Comparison of ENCODE assay signal across 1 cellular context in genomic region chr17:82751571-82752370, GRCh38.
TF ChIP-seq lines count a peak whose summit lies in the region.

Gene TBCD (plus strand): TSS chr17:82752065. CDS start chr17:82752194, 129 bp downstream.

TF ChIP-seq in K562, 482 proteins besides CTCF, POLR2A, EP300 and RAD21 (continued from another document and continues in another):
- TF ChIP-seq C11orf30 (IDR thresholded peaks at IDR 0.05; ENCODE audit: low read depth) (peak; percentile 56), HINFP (tag; conservative IDR thresholded peaks at IDR 0.05; ENCODE audit: low read depth) (no peak), MITF (IDR thresholded peaks at IDR 0.05) (peak; percentile 6; the same call in 1 of the 2 replicates), KAT8 (IDR thresholded peaks at IDR 0.05; ENCODE audit: low read depth) (no peak), ATF6 (CRISPR knock-in tag; IDR thresholded peaks at IDR 0.05) (no peak; the same call in 1 of the 2 replicates), MTA2 (IDR thresholded peaks at IDR 0.05; ENCODE audit: low read depth) (peak; percentile 68), NCOA1 (IDR thresholded peaks at IDR 0.05; ENCODE audit: low read depth) (no peak), STAT6 (CRISPR knock-in tag; IDR thresholded peaks at IDR 0.05) (0 out of 2 replicates have a peak, but pooled peaks have one; percentile 44), ZNF707 (CRISPR knock-in tag; conservative IDR thresholded peaks at IDR 0.05) (no peak), E2F4 (CRISPR knock-in tag; IDR thresholded peaks at IDR 0.05; ENCODE audit: low read depth) (peak; percentile 41; the same call in 1 of the 2 replicates), HNRNPH1 (optimal IDR thresholded peaks at IDR 0.05; ENCODE audit: low read depth, low read length) (no peak), ZNF165 (CRISPR knock-in tag; IDR thresholded peaks at IDR 0.05; ENCODE audit: borderline replicate concordance) (no peak), FOXK1 (CRISPR knock-in tag; IDR thresholded peaks at IDR 0.05; ENCODE audit: borderline replicate concordance) (no peak), BCOR (IDR thresholded peaks at IDR 0.05) (0 out of 2 replicates have a peak, but pooled peaks have one; percentile 12), RNF2 (IDR thresholded peaks at IDR 0.05) (0 out of 2 replicates have a peak, but pooled peaks have one; percentile 34), HDGF (IDR thresholded peaks at IDR 0.05) (no peak), KLF16 (IDR thresholded peaks at IDR 0.05) (peak; percentile 75), ZNF76 (CRISPR knock-in tag; IDR thresholded peaks at IDR 0.05; ENCODE audit: borderline replicate concordance) (0 out of 2 replicates have a peak, but pooled peaks have one; percentile 23), ZNF444 (CRISPR knock-in tag; IDR thresholded peaks at IDR 0.05) (no peak), ZNF586 (CRISPR knock-in tag; conservative IDR thresholded peaks at IDR 0.05) (no peak), SPI1 (IDR thresholded peaks at IDR 0.05; ENCODE audit: borderline replicate concordance, low read depth, low read length) (no peak), TARDBP (IDR thresholded peaks at IDR 0.05) (peak; percentile 96), ETV1 (tag; conservative IDR thresholded peaks at IDR 0.05; ENCODE audit: low read depth) (no peak), ZNF263 (CRISPR knock-in tag; IDR thresholded peaks at IDR 0.05; ENCODE audit: borderline replicate concordance) (peak; percentile 88), ARID4B (CRISPR knock-in tag; IDR thresholded peaks at IDR 0.05) (peak; percentile 75), STAG1 (CRISPR knock-in tag; IDR thresholded peaks at IDR 0.05; ENCODE audit: borderline replicate concordance) (no peak), CLOCK (CRISPR knock-in tag; IDR thresholded peaks at IDR 0.05; ENCODE audit: borderline replicate concordance) (no peak), HDAC3 (IDR thresholded peaks at IDR 0.05; ENCODE audit: borderline replicate concordance, partially characterized antibody) (no peak), NFE2 (IDR thresholded peaks at IDR 0.05; ENCODE audit: low read depth) (no peak), MLX (CRISPR knock-in tag; conservative IDR thresholded peaks at IDR 0.05) (no peak; a peak in 1 of 4 replicates), BRD4 (IDR thresholded peaks at IDR 0.05) (no peak), NR4A1 (CRISPR knock-in tag; IDR thresholded peaks at IDR 0.05) (peak; percentile 75; the same call in 1 of the 2 replicates), NR4A1 (tag; IDR thresholded peaks at IDR 0.05) (no peak), ZBTB12 (CRISPR knock-in tag; IDR thresholded peaks at IDR 0.05) (peak; percentile 25; the same call in 1 of the 2 replicates), ZNF384 (IDR thresholded peaks at IDR 0.05; ENCODE audit: low read depth, low read length) (no peak), NBN (IDR thresholded peaks at IDR 0.05; ENCODE audit: low read depth) (no peak), NR2C1 (IDR thresholded peaks at IDR 0.05) (peak; percentile 98), NR2C1 (tag; IDR thresholded peaks at IDR 0.05) (peak; percentile 99), TCF15 (CRISPR knock-in tag; IDR thresholded peaks at IDR 0.05) (0 out of 2 replicates have a peak, but pooled peaks have one; percentile 31), DIDO1 (tag; IDR thresholded peaks at IDR 0.05; ENCODE audit: low read depth) (peak; percentile 72; the same call in 1 of the 2 replicates), KDM2B (CRISPR knock-in tag; IDR thresholded peaks at IDR 0.05) (no peak), TEAD2 (tag; IDR thresholded peaks at IDR 0.05) (no peak), ARHGAP35 (IDR thresholded peaks at IDR 0.05; ENCODE audit: partially characterized antibody) (no peak)
